Comparison of ENCODE assay signal across 15 cellular contexts in genomic region chr2:36489296-36489695, GRCh38.
DNase-seq lines count a peak whose midpoint lies in the region; ATAC-seq and TF ChIP-seq lines count a peak whose summit lies in the region.
"Had no signal": no experiment of that assay in that cellular context is flagged by ENCODE, and none has a peak within 500 bp of the region (broad histone marks: within the 10 kb centered on the region; RNA-seq: fewer than 3 reads in every experiment).

No MANE protein-coding gene starts in this region.

- H3K4me3 ChIP-seq in fibroblast of villous mesenchyme (ENCODE audit: low read depth, low read length) = no peak overlapping the region
- H3K4me3 ChIP-seq in smooth muscle cell = no peak overlapping the region
- no peak overlapping the region for H3K4me3 ChIP-seq in naive thymus-derived CD4-positive, alpha-beta T cell (ENCODE audit: low read length)

- DNase-seq in EL (peak; percentile 94), fibroblast of villous mesenchyme (ENCODE audit: low read depth) (peak; percentile 88), smooth muscle cell (lab: John Stamatoyannopoulos, UW; ENCODE audit: unreplicated experiment) (no peak), NK-92 (lab: John Stamatoyannopoulos, UW; ENCODE audit: unreplicated experiment) (no peak)
- no peak for DNase-seq in naive thymus-derived CD4-positive, alpha-beta T cell
- DNase-seq in stimulated activated CD8-positive, alpha-beta memory T cell treated with anti-CD3 and anti-CD28 coated beads, Interleukin-4, amount 100 ng/mL, for 48 hours = no peak
- no peak for DNase-seq in activated CD4-positive, alpha-beta T cell treated with anti-CD3 and anti-CD28 coated beads for 48 hours
- DNase-seq: activated CD4-positive, alpha-beta T cell treated with anti-CD3 and anti-CD28 coated beads for 1 hour; activated effector memory CD4-positive, alpha-beta T cell treated with Interleukin-2 at 50 U/mL for 16 hours; cortex of kidney; Kasumi-1; SHP77 treated with DMSO at 0.1 percent for 48 hours; stimulated activated CD4-positive, alpha-beta T cell treated with anti-CD3 and anti-CD28 coated beads, Interleukin-15, amount 100 ng/mL, for 24 hours; stimulated activated naive CD4-positive, alpha-beta T cell treated with Interleukin-2 at 50 U/mL for 16 hours had no signal

- H3K27me3 ChIP-seq in smooth muscle cell (ENCODE audit: low read depth) = no peaks in the 10 kb centered on the region
- no peaks in the 10 kb centered on the region for H3K27me3 ChIP-seq in naive thymus-derived CD4-positive, alpha-beta T cell (ENCODE audit: control insufficient read depth in 2 of 2, insufficient read depth in 2 of 2, low read length in 2 of 2)

- CTCF ChIA-PET in naive thymus-derived CD4-positive, alpha-beta T cell (lab: Charles Lee) = interaction anchor here (1.0 kb wide), 1 partner anchor 11 kb away, joined by 3 read pairs; no protein-coding TSS in a partner anchor

- peaks cover 20% of the 10 kb centered on the region for H3F3A ChIP-seq in smooth muscle cell (ENCODE audit: low read depth)

- POLR2A ChIA-PET in naive thymus-derived CD4-positive, alpha-beta T cell (lab: Charles Lee) = no interaction called here

- WGBS in smooth muscle cell (ENCODE audit: low lambda C conversion rate) = 15% methylated on average over 5 of the region's 5 CpGs

- H3K27me3 Mint-ChIP-seq in naive thymus-derived CD4-positive, alpha-beta T cell = peaks cover 0 to 7% (median 0%) of the 10 kb centered on the region in 5 donors

- TF ChIP-seq CTCF in fibroblast of villous mesenchyme (IDR thresholded peaks at IDR 0.05; ENCODE audit: insufficient read depth, low read depth, low read length) = no peak
- no peak for TF ChIP-seq CTCF in smooth muscle cell (IDR thresholded peaks at IDR 0.05; ENCODE audit: borderline replicate concordance, insufficient read depth, poor library complexity, severe bottlenecking)

- peaks cover 0 to 1% (median 0%) of the 10 kb centered on the region in 11 donors for H3K9me3 Mint-ChIP-seq in naive thymus-derived CD4-positive, alpha-beta T cell

- H3K4me2 ChIP-seq in smooth muscle cell = peak overlapping the region; percentile 5

- no peak overlapping the region for H3K27ac Mint-ChIP-seq in naive thymus-derived CD4-positive, alpha-beta T cell

- no peaks in the 10 kb centered on the region for H4K20me1 ChIP-seq in smooth muscle cell (ENCODE audit: low read depth)

- ATAC-seq in SK-N-SH treated with all-trans-retinoic acid at 6 μM for 48 hours = peak; percentile 38
- no peak for ATAC-seq in naive thymus-derived CD4-positive, alpha-beta T cell

- no peak overlapping the region for H3K4me3 Mint-ChIP-seq in naive thymus-derived CD4-positive, alpha-beta T cell

- H3K36me3 ChIP-seq in smooth muscle cell (ENCODE audit: low read depth) = no peaks in the 10 kb centered on the region
- no peaks in the 10 kb centered on the region for H3K36me3 ChIP-seq in naive thymus-derived CD4-positive, alpha-beta T cell (ENCODE audit: control insufficient read depth in 2 of 3, insufficient read depth in 3 of 3, low read length in 3 of 3)

- no peak overlapping the region for H2AFZ ChIP-seq in smooth muscle cell (ENCODE audit: low read depth)

- no peaks in the 10 kb centered on the region for H3K4me1 Mint-ChIP-seq in naive thymus-derived CD4-positive, alpha-beta T cell

- peaks cover 15% of the 10 kb centered on the region for H3K4me1 ChIP-seq in smooth muscle cell (ENCODE audit: low read depth)
- H3K4me1 ChIP-seq in naive thymus-derived CD4-positive, alpha-beta T cell (ENCODE audit: control insufficient read depth in 2 of 2, insufficient read depth in 2 of 2, low read length in 2 of 2) = no peaks in the 10 kb centered on the region

- no peak overlapping the region for H3K9ac ChIP-seq in smooth muscle cell (ENCODE audit: low read depth)

- intact Hi-C loops in naive thymus-derived CD4-positive, alpha-beta T cell (cut with micrococcal nuclease) = no loop called here

- H3K79me2 ChIP-seq in smooth muscle cell (ENCODE audit: low read depth) = no peaks in the 10 kb centered on the region

- peaks cover 0 to 2% (median 0%) of the 10 kb centered on the region in 5 donors for H3K36me3 Mint-ChIP-seq in naive thymus-derived CD4-positive, alpha-beta T cell

- H3K27ac ChIP-seq in smooth muscle cell (ENCODE audit: low read depth) = peak overlapping the region; percentile 69
- H3K27ac ChIP-seq in naive thymus-derived CD4-positive, alpha-beta T cell (ENCODE audit: low read depth, low read length) = no peak overlapping the region

- H3K9me3 ChIP-seq in smooth muscle cell (replicated peaks; ENCODE audit: low read depth) = no peaks in the 10 kb centered on the region
- H3K9me3 ChIP-seq in naive thymus-derived CD4-positive, alpha-beta T cell (ENCODE audit: control insufficient read depth in 2 of 3, low read length in 3 of 3) = no peaks in the 10 kb centered on the region

TF ChIP-seq in SK-N-SH treated with all-trans-retinoic acid at 6 μM for 48 hours, 23 proteins besides CTCF, POLR2A, EP300 and RAD21:
- TF ChIP-seq CSDC2 (CRISPR knock-in tag; IDR thresholded peaks at IDR 0.05) = peak; percentile 53; the same call in 1 of the 2 replicates
- peak; percentile 73 for TF ChIP-seq ISL1 (CRISPR knock-in tag; IDR thresholded peaks at IDR 0.05)
- TF ChIP-seq ZNF8 (CRISPR knock-in tag; IDR thresholded peaks at IDR 0.05) = no peak
- no peak for TF ChIP-seq PATZ1 (CRISPR knock-in tag; IDR thresholded peaks at IDR 0.05; ENCODE audit: borderline replicate concordance)

Comparison
In these comparisons a context has a peak if more than half of its experiments do, and no peak if none do; other contexts are left out.
1. DNase-seq: peak in EL (single experiment) and fibroblast of villous mesenchyme (single experiment); none in smooth muscle cell (single experiment), NK-92 (single experiment), naive thymus-derived CD4-positive, alpha-beta T cell (0 of 9), stimulated activated CD8-positive, alpha-beta memory T cell treated with anti-CD3 and anti-CD28 coated beads, Interleukin-4, amount 100 ng/mL, for 48 hours (single experiment) and activated CD4-positive, alpha-beta T cell treated with anti-CD3 and anti-CD28 coated beads for 48 hours (single experiment).